16 cellular contexts compared by ENCODE assay signal in the genomic region with DNA sequence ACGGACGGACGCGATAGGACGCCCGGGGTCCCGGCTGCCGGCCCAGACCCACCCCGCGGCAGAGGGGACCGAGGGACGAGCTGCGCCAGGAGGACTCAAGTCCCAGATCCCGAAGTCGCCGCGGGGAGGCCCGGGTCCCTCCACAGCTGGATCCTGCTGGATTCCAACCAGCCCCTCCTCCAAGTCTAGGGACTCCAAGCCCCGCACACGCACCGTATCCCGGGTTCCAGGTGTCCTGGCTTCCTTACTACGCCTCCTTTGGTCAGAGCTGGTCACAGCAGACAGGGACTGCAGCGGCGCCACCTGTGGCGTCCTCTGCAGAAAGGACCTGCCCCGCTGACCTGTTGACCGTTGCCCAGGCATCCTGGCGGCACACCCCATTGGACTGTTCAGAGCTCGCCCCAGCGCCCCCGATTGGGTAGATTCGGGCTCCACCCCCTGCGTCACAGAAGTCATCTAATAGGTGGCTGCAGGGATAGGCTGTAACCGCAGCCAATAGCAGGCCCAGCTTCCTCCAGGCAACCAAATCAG. TPM values are rescaled to one million over a fixed set of nuclear protein-coding genes. Genes with fewer than 3 reads are reported as not detected.
A peak's percentile ranks its signal among the peaks of the same experiment; 100 is the strongest.
DNase-seq lines count a peak whose midpoint lies in the region; ATAC-seq and TF ChIP-seq lines count a peak whose summit lies in the region.
"Had no signal": no experiment of that assay in that cellular context is flagged by ENCODE, and none has a peak within 500 bp of the region (broad histone marks: within the 10 kb centered on the region; RNA-seq: fewer than 3 reads in every experiment).

No MANE protein-coding gene starts in this region.

- no peak for TF ChIP-seq EP300 in stomach (IDR thresholded peaks at IDR 0.05)

- ATAC-seq in RWPE2 (ENCODE audit: low read depth) (no peak), HG03139 (IDR thresholded peaks at IDR 0.05; ENCODE audit: unreplicated experiment) (no peak)

- H3K9ac ChIP-seq in liver (ENCODE audit: low read depth in 1 of 2, low read length in 2 of 2): no peak overlapping the region

- DNase-seq in RWPE2 (ENCODE audit: low spot score) (peak; percentile 54), esophagus squamous epithelium (lab: John Stamatoyannopoulos, UW) (no peak), stomach (no peak), NCI-H1417 (lab: John Stamatoyannopoulos, UW) (no peak)
- no peak for DNase-seq in activated naive CD4-positive, alpha-beta T cell treated with Interleukin-2 at 50 U/mL for 16 hours
- DNase-seq: activated CD8-positive, alpha-beta memory T cell treated with anti-CD3 and anti-CD28 coated beads, Interleukin-2, amount 50 U/mL, for 4 hours; AML-193; central memory CD4-positive, alpha-beta T cell; naive B cell; NCI-H2081 treated with DMSO at 0.1 percent for 48 hours; NCI-H69; right lobe of liver; stimulated activated CD4-positive, alpha-beta T cell treated with anti-CD3 and anti-CD28 coated beads, Interleukin-4, amount 100 ng/mL, for 24 hours; T-helper 1 cell had no signal

- TF ChIP-seq RAD21 in liver (IDR thresholded peaks at IDR 0.05): no peak

- intact Hi-C loops in esophagus squamous epithelium (cut with DNase I) (no loop called here), stomach (cut with DNase I; ENCODE audit: low total_unique reads) (no loop called here)

- H3K27me3 ChIP-seq in RWPE2 (ENCODE audit: insufficient read depth, poor library complexity, severe bottlenecking) (no peaks in the 10 kb centered on the region), esophagus squamous epithelium (no peaks in the 10 kb centered on the region), liver (ENCODE audit: control insufficient read depth in 4 of 4, insufficient read depth in 4 of 4, low read length in 3 of 4) (no peaks in the 10 kb centered on the region), stomach (peaks cover 0 to 8% (median 8%) of the 10 kb centered on the region in 3 donors)
- H3K27me3 ChIP-seq: right lobe of liver had no signal

- H3K27ac ChIP-seq in RWPE2 (ENCODE audit: poor library complexity, severe bottlenecking): no peak overlapping the region
- H3K27ac ChIP-seq in esophagus squamous epithelium: no peak overlapping the region
- no peak overlapping the region for H3K27ac ChIP-seq in liver (ENCODE audit: low read depth in 1 of 2, low read length in 2 of 2)
- no peak overlapping the region for H3K27ac ChIP-seq in stomach
- H3K27ac ChIP-seq: right lobe of liver had no signal

- 4% methylated on average over 5 of the region's 35 CpGs; no CpG with 5 or more reads in 1 of the 2 donors for WGBS in esophagus squamous epithelium, 2 donors
- 25% methylated on average over 35 of the region's 35 CpGs for WGBS in liver
- 14 to 21% (median 16%) methylated on average over 16 to 35 of the region's 35 CpGs for WGBS in stomach, 5 donors

- H3K4me1 ChIP-seq in RWPE2 (ENCODE audit: insufficient read depth, poor library complexity, severe bottlenecking) (no peaks in the 10 kb centered on the region), esophagus squamous epithelium (peaks cover 0 to 5% (median 0%) of the 10 kb centered on the region in 3 donors), liver (ENCODE audit: control insufficient read depth in 4 of 4, insufficient read depth in 4 of 4, low read length in 3 of 4) (no peaks in the 10 kb centered on the region), stomach (peaks cover 0 to 15% (median 4%) of the 10 kb centered on the region in 4 donors)
- H3K4me1 ChIP-seq: right lobe of liver had no signal

- H3K36me3 ChIP-seq in RWPE2 (ENCODE audit: low read depth) (no peaks in the 10 kb centered on the region), esophagus squamous epithelium (no peaks in the 10 kb centered on the region), liver (ENCODE audit: control insufficient read depth in 4 of 4, insufficient read depth in 3 of 4, low read depth in 1 of 4, low read length in 3 of 4) (peaks cover 0 to 2% (median 0%) of the 10 kb centered on the region in 4 donors), stomach (peaks cover 0 to 14% (median 0%) of the 10 kb centered on the region in 4 donors)
- H3K36me3 ChIP-seq: right lobe of liver had no signal

- no peak for TF ChIP-seq POLR2A in esophagus squamous epithelium (IDR thresholded peaks at IDR 0.05)
- TF ChIP-seq POLR2A in stomach (IDR thresholded peaks at IDR 0.05): no peak

- no peak for TF ChIP-seq CTCF in RWPE2 (IDR thresholded peaks at IDR 0.05; ENCODE audit: poor library complexity, severe bottlenecking)
- no peak for TF ChIP-seq CTCF in esophagus squamous epithelium (IDR thresholded peaks at IDR 0.05)
- no peak for TF ChIP-seq CTCF in liver (IDR thresholded peaks at IDR 0.05; ENCODE audit: low read depth, low read length, missing input control)
- TF ChIP-seq CTCF in stomach (IDR thresholded peaks at IDR 0.05): no peak

- H3K9me3 ChIP-seq in RWPE2 (ENCODE audit: severe bottlenecking) (peaks cover 4% of the 10 kb centered on the region), esophagus squamous epithelium (peaks cover 0 to 29% (median 5%) of the 10 kb centered on the region in 3 donors), liver (ENCODE audit: control insufficient read depth in 4 of 4, low read length in 3 of 4) (peaks cover 17 to 34% (median 26%) of the 10 kb centered on the region in 4 donors), stomach (peaks cover 0 to 43% (median 21%) of the 10 kb centered on the region in 4 donors)

- H3K4me3 ChIP-seq in RWPE2 (ENCODE audit: severe bottlenecking): no peak overlapping the region
- peak overlapping the region in 3 of 4 donors; percentile 10 to 49 (median 25) for H3K4me3 ChIP-seq in esophagus squamous epithelium
- peak overlapping the region in 2 of 3 donors; percentile 41 to 52 for H3K4me3 ChIP-seq in liver (ENCODE audit: low read depth in 1 of 3, low read length in 3 of 3)
- peak overlapping the region in 3 of 4 donors; percentile 5 to 12 (median 9) for H3K4me3 ChIP-seq in stomach
- H3K4me3 ChIP-seq: right lobe of liver had no signal

TF ChIP-seq in liver, 16 proteins besides CTCF, POLR2A, EP300 and RAD21 (continues in another document):
- TF ChIP-seq HNF4G (IDR thresholded peaks at IDR 0.05) (no peak), JUND (IDR thresholded peaks at IDR 0.05) (no peak), EGR1 (IDR thresholded peaks at IDR 0.05; ENCODE audit: low read depth in 2 of 2) (no peak), TAF1 (conservative IDR thresholded peaks at IDR 0.05) (no peak), FOXA2 (IDR thresholded peaks at IDR 0.05) (no peak), HNF4A (conservative IDR thresholded peaks at IDR 0.05) (no peak), RXRA (IDR thresholded peaks at IDR 0.05) (no peak), SP1 (IDR thresholded peaks at IDR 0.05) (no peak), NR2F2 (IDR thresholded peaks at IDR 0.05) (no peak), GABPA (IDR thresholded peaks at IDR 0.05 in 1 of 2, conservative IDR thresholded peaks at IDR 0.05 in 1 of 2) (no peak)
- TF ChIP-seq, protein P1, sequence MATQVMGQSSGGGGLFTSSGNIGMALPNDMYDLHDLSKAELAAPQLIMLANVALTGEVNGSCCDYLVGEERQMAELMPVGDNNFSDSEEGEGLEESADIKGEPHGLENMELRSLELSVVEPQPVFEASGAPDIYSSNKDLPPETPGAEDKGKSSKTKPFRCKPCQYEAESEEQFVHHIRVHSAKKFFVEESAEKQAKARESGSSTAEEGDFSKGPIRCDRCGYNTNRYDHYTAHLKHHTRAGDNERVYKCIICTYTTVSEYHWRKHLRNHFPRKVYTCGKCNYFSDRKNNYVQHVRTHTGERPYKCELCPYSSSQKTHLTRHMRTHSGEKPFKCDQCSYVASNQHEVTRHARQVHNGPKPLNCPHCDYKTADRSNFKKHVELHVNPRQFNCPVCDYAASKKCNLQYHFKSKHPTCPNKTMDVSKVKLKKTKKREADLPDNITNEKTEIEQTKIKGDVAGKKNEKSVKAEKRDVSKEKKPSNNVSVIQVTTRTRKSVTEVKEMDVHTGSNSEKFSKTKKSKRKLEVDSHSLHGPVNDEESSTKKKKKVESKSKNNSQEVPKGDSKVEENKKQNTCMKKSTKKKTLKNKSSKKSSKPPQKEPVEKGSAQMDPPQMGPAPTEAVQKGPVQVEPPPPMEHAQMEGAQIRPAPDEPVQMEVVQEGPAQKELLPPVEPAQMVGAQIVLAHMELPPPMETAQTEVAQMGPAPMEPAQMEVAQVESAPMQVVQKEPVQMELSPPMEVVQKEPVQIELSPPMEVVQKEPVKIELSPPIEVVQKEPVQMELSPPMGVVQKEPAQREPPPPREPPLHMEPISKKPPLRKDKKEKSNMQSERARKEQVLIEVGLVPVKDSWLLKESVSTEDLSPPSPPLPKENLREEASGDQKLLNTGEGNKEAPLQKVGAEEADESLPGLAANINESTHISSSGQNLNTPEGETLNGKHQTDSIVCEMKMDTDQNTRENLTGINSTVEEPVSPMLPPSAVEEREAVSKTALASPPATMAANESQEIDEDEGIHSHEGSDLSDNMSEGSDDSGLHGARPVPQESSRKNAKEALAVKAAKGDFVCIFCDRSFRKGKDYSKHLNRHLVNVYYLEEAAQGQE (IDR thresholded peaks at IDR 0.05): no peak
- TF ChIP-seq, protein P2, sequence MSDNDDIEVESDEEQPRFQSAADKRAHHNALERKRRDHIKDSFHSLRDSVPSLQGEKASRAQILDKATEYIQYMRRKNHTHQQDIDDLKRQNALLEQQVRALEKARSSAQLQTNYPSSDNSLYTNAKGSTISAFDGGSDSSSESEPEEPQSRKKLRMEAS (IDR thresholded peaks at IDR 0.05): no peak
- TF ChIP-seq, protein P3, sequence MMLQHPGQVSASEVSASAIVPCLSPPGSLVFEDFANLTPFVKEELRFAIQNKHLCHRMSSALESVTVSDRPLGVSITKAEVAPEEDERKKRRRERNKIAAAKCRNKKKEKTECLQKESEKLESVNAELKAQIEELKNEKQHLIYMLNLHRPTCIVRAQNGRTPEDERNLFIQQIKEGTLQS (IDR thresholded peaks at IDR 0.05): no peak

RNA-seq across cellular contexts. Expression of a gene that starts 29.0 kb away (rescaled TPM):
- total RNA-seq in esophagus squamous epithelium (1 to 10 TPM in 2 of 4 donors, under 1 TPM in 2; 0.15 to 2.5 (median 1.6) TPM), liver (1 to 10 TPM; 1.3 to 1.9 TPM), stomach (1 to 10 TPM in 2 of 5 donors, under 1 TPM in 1, not detected in 2; 0.58 to 8.3 (median 4.9) TPM)
- polyA plus RNA-seq in liver (under 1 TPM; 0.24 to 0.25 TPM), stomach (under 1 TPM in 2 of 3 donors, not detected in 1; 0.44 to 0.63 TPM)

RNA-seq across cellular contexts. Expression of a gene that starts 37.7 kb away (rescaled TPM):
- total RNA-seq in esophagus squamous epithelium: 1 to 10 TPM; 1.6 to 9.3 (median 4.8) TPM
- total RNA-seq in liver: 1 to 10 TPM; 8.3 to 8.6 TPM
- polyA plus RNA-seq in liver: 1 to 10 TPM; 2.4 to 3.3 TPM
- 10 to 100 TPM in 2 of 5 donors, 1 to 10 TPM in 3; 4.9 to 74.1 (median 9.4) TPM for total RNA-seq in stomach
- polyA plus RNA-seq in stomach: 1 to 10 TPM; 4.7 to 6.4 (median 5.0) TPM
